9 cellular contexts compared by ENCODE assay signal in genomic region chr1:115545791-115546733, GRCh38.
DNase-seq lines count a peak whose midpoint lies in the region; ATAC-seq lines count a peak whose summit lies in the region.
"Had no signal": no experiment of that assay in that cellular context is flagged by ENCODE, and none has a peak within 500 bp of the region (broad histone marks: within the 10 kb centered on the region; RNA-seq: fewer than 3 reads in every experiment).

No MANE protein-coding gene starts in this region.

- H3K9me3 Mint-ChIP-seq in activated T-cell treated with anti-CD3 and anti-CD28 coated beads, Interleukin-2, amount 50 U/mL, for 4 hours, result no peaks in the 10 kb centered on the region
- no peaks in the 10 kb centered on the region for H3K9me3 Mint-ChIP-seq in effector memory CD8-positive, alpha-beta T cell

- peak; percentile 28 to 53 for ATAC-seq in activated T-cell treated with anti-CD3 and anti-CD28 coated beads, Interleukin-2, amount 50 U/mL, for 4 hours
- no peak for ATAC-seq in HG03159 (IDR thresholded peaks at IDR 0.05; ENCODE audit: unreplicated experiment)
- ATAC-seq in effector memory CD8-positive, alpha-beta T cell (replicated peaks), result no peak

- no peak for DNase-seq in activated T-cell treated with anti-CD3 and anti-CD28 coated beads, Interleukin-2, amount 50 U/mL, for 4 hours
- no peak for DNase-seq in activated T-cell treated with anti-CD3 and anti-CD28 coated beads, Interleukin-2, amount 50 U/mL, for 1 hour
- peak; percentile 98 for DNase-seq in MG63
- peak; percentile 91 for DNase-seq in dedifferentiated amniotic fluid mesenchymal stem cell (ENCODE audit: extremely low spot score)
- DNase-seq in medulla oblongata (ENCODE audit: extremely low spot score), result peak; percentile 27
- no peak for DNase-seq in activated CD4-positive, CD25-positive, alpha-beta regulatory T cell treated with anti-CD3 and anti-CD28 coated beads, Interleukin-2, amount 50 U/mL, for 72 hours
- DNase-seq in effector memory CD8-positive, alpha-beta T cell, result no peak

- no peak overlapping the region for H3K4me3 ChIP-seq in MG63
- H3K4me3 ChIP-seq: HAP-1 had no signal

- H3K4me1 Mint-ChIP-seq in activated T-cell treated with anti-CD3 and anti-CD28 coated beads, Interleukin-2, amount 50 U/mL, for 4 hours (ENCODE audit: low read depth), result no peaks in the 10 kb centered on the region
- no peaks in the 10 kb centered on the region for H3K4me1 Mint-ChIP-seq in effector memory CD8-positive, alpha-beta T cell (ENCODE audit: low read depth in 2 of 2)

- H3K27me3 Mint-ChIP-seq in activated T-cell treated with anti-CD3 and anti-CD28 coated beads, Interleukin-2, amount 50 U/mL, for 4 hours (ENCODE audit: low read depth), result peaks cover 4% of the 10 kb centered on the region
- H3K27me3 Mint-ChIP-seq in effector memory CD8-positive, alpha-beta T cell, result peaks cover 40 to 46% of the 10 kb centered on the region in 2 donors

- no peaks in the 10 kb centered on the region for H3K36me3 ChIP-seq in MG63
- H3K36me3 ChIP-seq: HAP-1 had no signal

- H3K36me3 Mint-ChIP-seq in activated T-cell treated with anti-CD3 and anti-CD28 coated beads, Interleukin-2, amount 50 U/mL, for 4 hours (ENCODE audit: insufficient read depth), result no peaks in the 10 kb centered on the region
- no peaks in the 10 kb centered on the region for H3K36me3 Mint-ChIP-seq in effector memory CD8-positive, alpha-beta T cell (ENCODE audit: insufficient read depth)

- H3K9me3 ChIP-seq in MG63, result no peaks in the 10 kb centered on the region; the same call in 1 of the 2 replicates
- H3K9me3 ChIP-seq: HAP-1 had no signal

- no peaks in the 10 kb centered on the region for H3K27me3 ChIP-seq in MG63

- no peak overlapping the region for H3K27ac Mint-ChIP-seq in effector memory CD8-positive, alpha-beta T cell

- no peak overlapping the region for H3K4me3 Mint-ChIP-seq in activated T-cell treated with anti-CD3 and anti-CD28 coated beads, Interleukin-2, amount 50 U/mL, for 4 hours
- H3K4me3 Mint-ChIP-seq in effector memory CD8-positive, alpha-beta T cell, result no peak overlapping the region

Comparison
In these comparisons a context has a peak if more than half of its experiments do, and no peak if none do; other contexts are left out.
1. ATAC-seq: peak in activated T-cell treated with anti-CD3 and anti-CD28 coated beads, Interleukin-2, amount 50 U/mL, for 4 hours (2 of 2); none in HG03159 (single experiment) and effector memory CD8-positive, alpha-beta T cell (single experiment).
2. DNase-seq: peak in MG63 (single experiment), dedifferentiated amniotic fluid mesenchymal stem cell (single experiment) and medulla oblongata (single experiment); none in activated T-cell treated with anti-CD3 and anti-CD28 coated beads, Interleukin-2, amount 50 U/mL, for 4 hours (single experiment), activated T-cell treated with anti-CD3 and anti-CD28 coated beads, Interleukin-2, amount 50 U/mL, for 1 hour (single experiment), activated CD4-positive, CD25-positive, alpha-beta regulatory T cell treated with anti-CD3 and anti-CD28 coated beads, Interleukin-2, amount 50 U/mL, for 72 hours (single experiment) and effector memory CD8-positive, alpha-beta T cell (0 of 3).